In the genomic region with DNA sequence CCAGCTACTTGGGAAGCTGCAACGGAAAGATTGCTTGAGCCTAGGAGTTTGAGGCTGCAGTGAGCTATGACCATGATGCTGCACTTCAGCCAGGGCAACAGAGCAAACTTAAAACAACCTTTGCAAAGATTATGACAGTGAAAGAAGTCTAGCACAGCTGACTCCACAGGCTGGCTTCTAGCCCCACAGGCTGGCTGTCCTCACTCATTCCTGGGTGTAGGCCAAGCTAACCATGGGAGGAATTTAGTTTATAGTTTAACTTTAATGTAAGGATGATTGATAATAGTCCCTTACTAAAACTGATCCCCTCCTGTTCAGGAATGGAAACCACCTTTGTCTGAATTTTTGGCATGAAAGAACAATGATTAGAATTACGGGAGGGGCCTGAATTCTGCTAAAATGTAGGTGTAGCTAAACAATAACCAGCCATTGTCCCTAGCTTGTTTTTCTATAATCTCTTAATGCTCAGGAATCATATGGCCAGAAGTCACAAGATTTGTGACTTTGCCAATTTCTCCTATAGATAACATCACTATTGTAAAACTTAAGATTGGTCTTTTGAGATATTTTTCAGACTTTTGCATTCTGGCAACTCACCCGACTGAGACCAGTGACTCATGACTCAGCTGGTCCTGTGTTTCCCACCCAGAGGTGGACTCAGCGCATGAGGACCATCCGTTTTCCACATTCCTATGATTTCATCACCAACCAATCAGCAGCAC, we compare ENCODE assay signal across 16 cellular contexts. TPM values are rescaled to one million over a fixed set of nuclear protein-coding genes. Genes with fewer than 3 reads are reported as not detected.
DNase-seq lines count a peak whose midpoint lies in the region; FAIRE-seq and TF ChIP-seq lines count a peak whose summit lies in the region.
"Had no signal": no experiment of that assay in that cellular context is flagged by ENCODE, and none has a peak within 500 bp of the region (broad histone marks: within the 10 kb centered on the region; RNA-seq: fewer than 3 reads in every experiment).

No MANE protein-coding gene starts in this region.

- no peaks in the 10 kb centered on the region for H3K9me3 Mint-ChIP-seq in mesothelial cell of epicardium
- H3K9me3 Mint-ChIP-seq: activated T-cell treated with anti-CD3 and anti-CD28 coated beads, Interleukin-2, amount 50 U/mL, for 4 hours; T-cell had no signal

- H3K27me3 Mint-ChIP-seq in mesothelial cell of epicardium (ENCODE audit: low read depth) = no peaks in the 10 kb centered on the region

- H3K4me3 Mint-ChIP-seq in mesothelial cell of epicardium = no peak overlapping the region
- H3K4me3 Mint-ChIP-seq: activated T-cell treated with anti-CD3 and anti-CD28 coated beads, Interleukin-2, amount 50 U/mL, for 4 hours; B cell; T-cell had no signal

- H3K27ac Mint-ChIP-seq in mesothelial cell of epicardium = peak overlapping the region; percentile 1
- H3K27ac Mint-ChIP-seq: B cell, T-cell had no signal

- TF ChIP-seq CTCF in AG10803 (conservative IDR thresholded peaks at IDR 0.05; ENCODE audit: low read length) (no peak), mesothelial cell of epicardium (IDR thresholded peaks at IDR 0.05; ENCODE audit: unreplicated experiment) (no peak)

- peaks cover 32% of the 10 kb centered on the region for H3K4me1 Mint-ChIP-seq in mesothelial cell of epicardium
- H3K4me1 Mint-ChIP-seq: B cell, T-cell had no signal

- H3K4me3 ChIP-seq in AG10803 (ENCODE audit: low read length) = no peak overlapping the region
- H3K4me3 ChIP-seq: pancreas, upper lobe of left lung had no signal

- H3K36me3 Mint-ChIP-seq in mesothelial cell of epicardium = no peaks in the 10 kb centered on the region
- H3K36me3 Mint-ChIP-seq: T-cell had no signal

- peak; percentile 32 for DNase-seq in AG10803 (ENCODE audit: low read depth)
- DNase-seq in M059J (ENCODE audit: low read depth) = peak; percentile 71
- DNase-seq in mesothelial cell of epicardium (ENCODE audit: low spot score in 2 of 2, unreplicated experiment in 2 of 2) = no peak
- no peak for DNase-seq in DMS79 treated with DMSO at 0.1 percent for 48 hours (lab: John Stamatoyannopoulos, UW)
- DNase-seq in NCI-H1694 treated with DMSO at 0.1 percent for 48 hours (lab: John Stamatoyannopoulos, UW) = no peak
- no peak for DNase-seq in stimulated activated CD8-positive, alpha-beta memory T cell treated with anti-CD3 and anti-CD28 coated beads, Interleukin-4, amount 100 ng/mL, for 48 hours
- no peak for DNase-seq in activated naive CD4-positive, alpha-beta T cell treated with Interleukin-2 at 50 U/mL for 16 hours
- DNase-seq: activated T-cell treated with anti-CD3 and anti-CD28 coated beads, Interleukin-2, amount 50 U/mL, for 4 hours; anterior cingulate cortex; effector memory CD4-positive, alpha-beta T cell; pancreas; T-cell; upper lobe of left lung had no signal

- FAIRE-seq in endometrium (lab: Jason Lieb, UNC) = peak; percentile 37
- FAIRE-seq: H1, pancreas had no signal

RNA-seq across cellular contexts. Expression of a gene that starts 28.1 kb away (rescaled TPM):
- total RNA-seq in M059J (2014; rRNA removed; shearing (Covaris generic)) = 3.9 and 5.8 TPM in 2 replicates
- total RNA-seq in mesothelial cell of epicardium = 8.6 to 11.9 TPM (median 9.8 TPM) in 3 replicates
- total RNA-seq: activated T-cell treated with anti-CD3 and anti-CD28 coated beads, Interleukin-2, amount 50 U/mL, for 4 hours; B cell; T-cell had no signal

Comparison
In these comparisons a context has a peak if more than half of its experiments do, and no peak if none do; other contexts are left out.
1. DNase-seq: peak in AG10803 (single experiment) and M059J (single experiment); none in mesothelial cell of epicardium (0 of 2), DMS79 treated with DMSO at 0.1 percent for 48 hours (single experiment), NCI-H1694 treated with DMSO at 0.1 percent for 48 hours (single experiment), stimulated activated CD8-positive, alpha-beta memory T cell treated with anti-CD3 and anti-CD28 coated beads, Interleukin-4, amount 100 ng/mL, for 48 hours (single experiment) and activated naive CD4-positive, alpha-beta T cell treated with Interleukin-2 at 50 U/mL for 16 hours (single experiment).